Comparison of ENCODE assay signal across 1 cellular context in the genomic region with DNA sequence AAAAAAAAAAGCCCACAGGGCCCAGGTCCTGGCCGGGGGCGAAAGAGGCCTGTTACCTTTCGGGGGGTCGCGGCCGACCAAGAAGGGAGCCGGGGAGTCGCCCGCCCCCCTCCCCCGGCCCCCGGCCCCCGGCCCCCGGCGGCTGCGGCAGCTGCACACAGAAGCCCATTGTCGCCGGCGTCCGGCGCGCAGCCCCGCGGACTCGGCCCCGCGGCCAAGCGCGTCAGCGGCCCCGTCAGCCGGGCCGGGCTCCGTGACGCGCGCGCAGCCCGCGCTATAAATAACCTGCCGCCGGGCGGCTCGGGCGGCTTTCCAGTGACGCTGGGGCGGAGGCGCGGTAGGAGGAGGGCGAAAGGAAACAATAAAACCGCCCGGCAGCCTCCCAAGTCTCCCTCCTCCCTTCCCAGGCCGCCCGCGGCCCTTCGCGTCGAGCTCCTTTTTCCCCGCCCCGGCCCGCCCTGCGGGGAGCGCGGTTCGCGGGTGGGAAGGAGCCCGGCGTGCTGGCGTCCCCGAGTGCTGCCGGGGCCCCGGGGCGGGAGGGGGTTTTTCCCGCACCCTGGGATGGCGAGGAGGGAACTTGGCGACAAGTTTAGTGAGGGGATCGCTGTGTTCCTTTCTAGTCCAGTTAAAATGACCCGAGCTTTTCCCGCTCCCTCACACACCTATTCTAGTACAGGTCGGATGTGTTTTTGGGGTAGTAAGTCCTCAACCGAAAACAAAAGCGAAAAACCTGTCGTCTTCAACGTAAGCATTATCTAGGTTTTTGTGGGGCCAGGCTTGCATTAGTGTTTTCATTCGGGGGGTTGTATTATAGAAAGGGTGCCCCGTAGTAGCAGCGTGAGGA.
TF ChIP-seq lines count a peak whose summit lies in the region.

No MANE protein-coding gene starts in this region.

TF ChIP-seq in A549, 52 proteins besides CTCF, POLR2A, EP300 and RAD21 (continued from another document):
- TF ChIP-seq, protein P1, sequence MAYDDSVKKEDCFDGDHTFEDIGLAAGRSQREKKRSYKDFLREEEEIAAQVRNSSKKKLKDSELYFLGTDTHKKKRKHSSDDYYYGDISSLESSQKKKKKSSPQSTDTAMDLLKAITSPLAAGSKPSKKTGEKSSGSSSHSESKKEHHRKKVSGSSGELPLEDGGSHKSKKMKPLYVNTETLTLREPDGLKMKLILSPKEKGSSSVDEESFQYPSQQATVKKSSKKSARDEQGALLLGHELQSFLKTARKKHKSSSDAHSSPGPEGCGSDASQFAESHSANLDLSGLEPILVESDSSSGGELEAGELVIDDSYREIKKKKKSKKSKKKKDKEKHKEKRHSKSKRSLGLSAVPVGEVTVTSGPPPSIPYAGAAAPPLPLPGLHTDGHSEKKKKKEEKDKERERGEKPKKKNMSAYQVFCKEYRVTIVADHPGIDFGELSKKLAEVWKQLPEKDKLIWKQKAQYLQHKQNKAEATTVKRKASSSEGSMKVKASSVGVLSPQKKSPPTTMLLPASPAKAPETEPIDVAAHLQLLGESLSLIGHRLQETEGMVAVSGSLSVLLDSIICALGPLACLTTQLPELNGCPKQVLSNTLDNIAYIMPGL (CRISPR knock-in tag; IDR thresholded peaks at IDR 0.05; ENCODE audit: borderline replicate concordance), result no peak; the same call in 1 of the 2 replicates
- no peak for TF ChIP-seq JUNB (IDR thresholded peaks at IDR 0.05)
- no peak for TF ChIP-seq BHLHE40 (IDR thresholded peaks at IDR 0.05; ENCODE audit: low read depth, low read length)
- no peak; the same call in 1 of the 2 replicates for TF ChIP-seq MYC (IDR thresholded peaks at IDR 0.05; ENCODE audit: borderline replicate concordance, low read length)
- no peak for TF ChIP-seq NPAS2 (CRISPR knock-in tag; IDR thresholded peaks at IDR 0.05; ENCODE audit: borderline replicate concordance)
- no peak for TF ChIP-seq ELK1 (IDR thresholded peaks at IDR 0.05; ENCODE audit: low read depth, low read length)
- TF ChIP-seq CEBPB (IDR thresholded peaks at IDR 0.05), result no peak
- TF ChIP-seq MAZ (IDR thresholded peaks at IDR 0.05; ENCODE audit: borderline replicate concordance, low read depth, low read length), result 0 out of 2 replicates have a peak, but pooled peaks have one; percentile 27
- no peak for TF ChIP-seq ZSCAN20 (CRISPR knock-in tag; IDR thresholded peaks at IDR 0.05)
- TF ChIP-seq, protein P2, sequence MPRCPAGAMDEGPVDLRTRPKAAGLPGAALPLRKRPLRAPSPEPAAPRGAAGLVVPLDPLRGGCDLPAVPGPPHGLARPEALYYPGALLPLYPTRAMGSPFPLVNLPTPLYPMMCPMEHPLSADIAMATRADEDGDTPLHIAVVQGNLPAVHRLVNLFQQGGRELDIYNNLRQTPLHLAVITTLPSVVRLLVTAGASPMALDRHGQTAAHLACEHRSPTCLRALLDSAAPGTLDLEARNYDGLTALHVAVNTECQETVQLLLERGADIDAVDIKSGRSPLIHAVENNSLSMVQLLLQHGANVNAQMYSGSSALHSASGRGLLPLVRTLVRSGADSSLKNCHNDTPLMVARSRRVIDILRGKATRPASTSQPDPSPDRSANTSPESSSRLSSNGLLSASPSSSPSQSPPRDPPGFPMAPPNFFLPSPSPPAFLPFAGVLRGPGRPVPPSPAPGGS (IDR thresholded peaks at IDR 0.05), result peak; percentile 18; the same call in 2 of the 3 replicates
- TF ChIP-seq USF2 (IDR thresholded peaks at IDR 0.05), result no peak
- peak; percentile 79; the same call in 1 of the 2 replicates for TF ChIP-seq E2F6 (IDR thresholded peaks at IDR 0.05; ENCODE audit: borderline replicate concordance, low read depth)
- TF ChIP-seq KDM1A (IDR thresholded peaks at IDR 0.05; ENCODE audit: low read depth), result no peak
- TF ChIP-seq TFCP2L1 (CRISPR knock-in tag; IDR thresholded peaks at IDR 0.05), result no peak
- no peak for TF ChIP-seq CBX8 (IDR thresholded peaks at IDR 0.05)
- no peak for TF ChIP-seq HOXA7 (CRISPR knock-in tag; IDR thresholded peaks at IDR 0.05)
- TF ChIP-seq JUN (IDR thresholded peaks at IDR 0.05), result peak; percentile 51 to 63; a peak in 2 of 5 replicates
- no peak for TF ChIP-seq NFE2L2 (conservative IDR thresholded peaks at IDR 0.05; ENCODE audit: low read length)
- no peak for TF ChIP-seq RARB (CRISPR knock-in tag; IDR thresholded peaks at IDR 0.05)
- TF ChIP-seq HOXB5 (CRISPR knock-in tag; IDR thresholded peaks at IDR 0.05), result no peak
- TF ChIP-seq ESRRA (IDR thresholded peaks at IDR 0.05; ENCODE audit: borderline replicate concordance, low read length), result no peak
- no peak for TF ChIP-seq PBX3 (IDR thresholded peaks at IDR 0.05)
- TF ChIP-seq SMC3 (IDR thresholded peaks at IDR 0.05), result peak; percentile 12; the same call in 2 of the 3 replicates
- no peak for TF ChIP-seq FOXS1 (CRISPR knock-in tag; IDR thresholded peaks at IDR 0.05)
- no peak for TF ChIP-seq POLR2AphosphoS2 (conservative IDR thresholded peaks at IDR 0.05; ENCODE audit: low read length)
- no peak for TF ChIP-seq EHMT2 (IDR thresholded peaks at IDR 0.05; ENCODE audit: low read depth)
- TF ChIP-seq HDAC2 (IDR thresholded peaks at IDR 0.05), result no peak
- TF ChIP-seq GATA3 (IDR thresholded peaks at IDR 0.05; ENCODE audit: borderline replicate concordance), result no peak
- TF ChIP-seq, protein P3, sequence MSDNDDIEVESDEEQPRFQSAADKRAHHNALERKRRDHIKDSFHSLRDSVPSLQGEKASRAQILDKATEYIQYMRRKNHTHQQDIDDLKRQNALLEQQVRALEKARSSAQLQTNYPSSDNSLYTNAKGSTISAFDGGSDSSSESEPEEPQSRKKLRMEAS (IDR thresholded peaks at IDR 0.05), result no peak
- no peak for TF ChIP-seq EHF (CRISPR knock-in tag; IDR thresholded peaks at IDR 0.05)
- TF ChIP-seq RNF2 (IDR thresholded peaks at IDR 0.05; ENCODE audit: borderline replicate concordance, low read depth), result no peak
- no peak for TF ChIP-seq CBX2 (IDR thresholded peaks at IDR 0.05; ENCODE audit: borderline replicate concordance, low read depth)
- no peak for TF ChIP-seq HOXB13 (CRISPR knock-in tag; IDR thresholded peaks at IDR 0.05; ENCODE audit: low read depth)
- no peak for TF ChIP-seq SREBF2 (IDR thresholded peaks at IDR 0.05)
